25 cellular contexts compared by ENCODE assay signal in the genomic region with DNA sequence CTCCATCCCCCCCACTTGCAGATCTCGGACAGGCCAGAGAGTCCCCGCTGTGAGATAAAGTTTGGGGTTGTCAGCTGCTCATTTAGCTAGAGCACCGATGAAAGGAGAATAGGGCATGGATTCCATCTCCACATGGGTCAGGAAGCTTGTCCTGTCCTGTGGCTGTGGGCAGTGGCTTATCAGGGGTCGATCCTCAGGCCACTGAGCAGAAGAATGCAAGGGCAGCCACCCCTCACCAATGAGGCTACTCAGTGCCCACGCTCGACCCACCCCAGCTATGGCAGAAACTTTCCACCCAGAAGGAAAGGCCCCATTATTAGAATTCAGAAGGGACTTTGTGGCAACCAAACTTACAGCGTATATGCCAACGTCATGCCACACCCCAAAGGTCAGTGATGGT. TPM values are rescaled to one million over a fixed set of nuclear protein-coding genes. Genes with fewer than 3 reads are reported as not detected.
A peak's percentile ranks its signal among the peaks of the same experiment; 100 is the strongest.
DNase-seq lines count a peak whose midpoint lies in the region; ATAC-seq and TF ChIP-seq lines count a peak whose summit lies in the region.
"Had no signal": no experiment of that assay in that cellular context is flagged by ENCODE, and none has a peak within 500 bp of the region (broad histone marks: within the 10 kb centered on the region; RNA-seq: fewer than 3 reads in every experiment).

No MANE protein-coding gene starts in this region.

- TF ChIP-seq POLR2A in sigmoid colon (IDR thresholded peaks at IDR 0.05), result no peak

- peak overlapping the region; percentile 3; the same call in 1 of the 2 replicates for H3K9ac ChIP-seq in KMS-11

- no peaks in the 10 kb centered on the region for H3K9me2 ChIP-seq in PC-9 (ENCODE audit: insufficient read depth)

- no peak for ATAC-seq in HG02840 (IDR thresholded peaks at IDR 0.05; ENCODE audit: low FRiP score, unreplicated experiment)
- ATAC-seq: A549 had no signal

- peaks cover 4% of the 10 kb centered on the region for H3K9me3 Mint-ChIP-seq in activated CD4-positive, alpha-beta T cell treated with anti-CD3 and anti-CD28 coated beads, Interleukin-2, amount 10 ng/mL, durations not matched to agents 7 days and 5 days
- H3K9me3 Mint-ChIP-seq in activated T-helper 1 cell treated with anti-CD3 and anti-CD28 coated beads, Interleukin-12 subunit alpha, Interleukin-12 subunit beta, Interleukin-2, Interleukin-4 antibody, amounts not matched to agents 30 ng/mL and 10 ng/mL and 1 ng/mL, durations not matched to agents 14 hours and 24 hours and 36 hours, result peaks cover 5% of the 10 kb centered on the region
- H3K9me3 Mint-ChIP-seq: dendritic cell treated with granulocyte-macrophage colony-stimulating factor and Interleukin-4, amounts not matched to agents 40 ng/mL and 50 ng/mL, for 4 days had no signal

- TF ChIP-seq CTCF in KMS-11 (conservative IDR thresholded peaks at IDR 0.05; ENCODE audit: low read depth, low read length), result no peak
- TF ChIP-seq CTCF in sigmoid colon (IDR thresholded peaks at IDR 0.05), result no peak
- no peak for TF ChIP-seq CTCF in PC-9 (conservative IDR thresholded peaks at IDR 0.05)

- H3K36me3 ChIP-seq in KMS-11 (ENCODE audit: insufficient read depth), result no peaks in the 10 kb centered on the region
- no peaks in the 10 kb centered on the region for H3K36me3 ChIP-seq in sigmoid colon
- H3K36me3 ChIP-seq in PC-9 (ENCODE audit: low read depth), result no peaks in the 10 kb centered on the region
- H3K36me3 ChIP-seq: breast epithelium, tibial artery had no signal

- peak overlapping the region; percentile 91 for H3K27ac Mint-ChIP-seq in activated CD4-positive, alpha-beta T cell treated with anti-CD3 and anti-CD28 coated beads, Interleukin-2, amount 10 ng/mL, durations not matched to agents 7 days and 5 days
- no peak overlapping the region for H3K27ac Mint-ChIP-seq in activated T-helper 1 cell treated with anti-CD3 and anti-CD28 coated beads, Interleukin-12 subunit alpha, Interleukin-12 subunit beta, Interleukin-2, Interleukin-4 antibody, amounts not matched to agents 30 ng/mL and 10 ng/mL and 1 ng/mL, durations not matched to agents 14 hours and 24 hours and 36 hours
- H3K27ac Mint-ChIP-seq: dendritic cell treated with granulocyte-macrophage colony-stimulating factor and Interleukin-4, amounts not matched to agents 40 ng/mL and 50 ng/mL, for 4 days; stimulated activated naive CD8-positive, alpha-beta T cell treated with anti-CD3 and anti-CD28 coated beads, Interleukin-15, Interleukin-2, amounts not matched to agents 100 ng/mL and 50 ng/mL, for 24 hours had no signal

- 86 to 92% methylated on average over 8 of the region's 8 CpGs for WGBS in sigmoid colon, 2 donors

- no TSS peak for BruUV-seq in PC-9 (replicated peaks; lab: Mats Ljungman, UMichigan)

- peak overlapping the region; percentile 64 for H3K4me3 Mint-ChIP-seq in activated CD4-positive, alpha-beta T cell treated with anti-CD3 and anti-CD28 coated beads, Interleukin-2, amount 10 ng/mL, durations not matched to agents 7 days and 5 days
- peak overlapping the region; percentile 44 for H3K4me3 Mint-ChIP-seq in activated T-helper 1 cell treated with anti-CD3 and anti-CD28 coated beads, Interleukin-12 subunit alpha, Interleukin-12 subunit beta, Interleukin-2, Interleukin-4 antibody, amounts not matched to agents 30 ng/mL and 10 ng/mL and 1 ng/mL, durations not matched to agents 14 hours and 24 hours and 36 hours
- H3K4me3 Mint-ChIP-seq: dendritic cell treated with granulocyte-macrophage colony-stimulating factor and Interleukin-4, amounts not matched to agents 40 ng/mL and 50 ng/mL, for 4 days; stimulated activated naive CD8-positive, alpha-beta T cell treated with anti-CD3 and anti-CD28 coated beads, Interleukin-15, Interleukin-2, amounts not matched to agents 100 ng/mL and 50 ng/mL, for 24 hours had no signal

- no peak for TF ChIP-seq EP300 in sigmoid colon (IDR thresholded peaks at IDR 0.05)

- POLR2A ChIA-PET in activated CD4-positive, alpha-beta T cell treated with anti-CD3 and anti-CD28 coated beads, Interleukin-2, amount 10 ng/mL, durations not matched to agents 7 days and 5 days (lab: Charles Lee), result no interaction called here
- POLR2A ChIA-PET in PC-9 (lab: Charles Lee; ENCODE audit: unreplicated experiment), result no interaction called here

- H4K20me1 ChIP-seq in KMS-11 (ENCODE audit: insufficient read depth) (no peaks in the 10 kb centered on the region), PC-9 (ENCODE audit: insufficient read depth) (no peaks in the 10 kb centered on the region)

- H3K4me3 ChIP-seq in KMS-11 (IDR thresholded peaks at IDR 0.05; ENCODE audit: insufficient read depth, low read depth, low read length), result peak overlapping the region; percentile 75
- no peak overlapping the region for H3K4me3 ChIP-seq in sigmoid colon
- no peak overlapping the region for H3K4me3 ChIP-seq in PC-9
- H3K4me3 ChIP-seq: A549, breast epithelium, lung, tibial artery had no signal

- H3K27ac ChIP-seq in KMS-11, result peak overlapping the region; percentile 91
- H3K27ac ChIP-seq in sigmoid colon, result no peak overlapping the region
- H3K27ac ChIP-seq in PC-9, result no peak overlapping the region
- H3K27ac ChIP-seq: breast epithelium, tibial artery had no signal

- H3K4me1 Mint-ChIP-seq in activated CD4-positive, alpha-beta T cell treated with anti-CD3 and anti-CD28 coated beads, Interleukin-2, amount 10 ng/mL, durations not matched to agents 7 days and 5 days, result peaks cover 81% of the 10 kb centered on the region
- H3K4me1 Mint-ChIP-seq in activated T-helper 1 cell treated with anti-CD3 and anti-CD28 coated beads, Interleukin-12 subunit alpha, Interleukin-12 subunit beta, Interleukin-2, Interleukin-4 antibody, amounts not matched to agents 30 ng/mL and 10 ng/mL and 1 ng/mL, durations not matched to agents 14 hours and 24 hours and 36 hours (ENCODE audit: low read depth), result peaks cover 80% of the 10 kb centered on the region

- H3K79me2 ChIP-seq in KMS-11 (ENCODE audit: insufficient read depth, low read depth), result no peaks in the 10 kb centered on the region
- H3K79me2 ChIP-seq in PC-9 (ENCODE audit: low read depth), result no peaks in the 10 kb centered on the region

- CTCF ChIA-PET in activated CD4-positive, alpha-beta T cell treated with anti-CD3 and anti-CD28 coated beads, Interleukin-2, amount 10 ng/mL, durations not matched to agents 7 days and 5 days (lab: Charles Lee), result interaction anchor here (0.6 to 2.5 kb wide), 5 partner anchors 8 to 231 kb away, joined by 3 to 21 read pairs (median 5); no protein-coding TSS in a partner anchor
- CTCF ChIA-PET in PC-9 (lab: Charles Lee), result no interaction called here

- peak overlapping the region; percentile 21; the same call in 1 of the 2 replicates for H2AFZ ChIP-seq in KMS-11 (ENCODE audit: low read depth)
- H2AFZ ChIP-seq in PC-9, result no peak overlapping the region

- no peaks in the 10 kb centered on the region for H3F3A ChIP-seq in PC-9 (ENCODE audit: insufficient read depth, low read depth)

- peaks cover 67% of the 10 kb centered on the region for H3K4me1 ChIP-seq in KMS-11 (ENCODE audit: low read depth, poor library complexity, severe bottlenecking)
- H3K4me1 ChIP-seq in sigmoid colon, result peaks cover 0 to 17% (median 13%) of the 10 kb centered on the region in 4 donors
- peaks cover 7% of the 10 kb centered on the region; the same call in 1 of the 2 replicates for H3K4me1 ChIP-seq in PC-9 (replicated peaks; ENCODE audit: insufficient read depth)

- no peaks in the 10 kb centered on the region for H3K27me3 Mint-ChIP-seq in activated CD4-positive, alpha-beta T cell treated with anti-CD3 and anti-CD28 coated beads, Interleukin-2, amount 10 ng/mL, durations not matched to agents 7 days and 5 days
- H3K27me3 Mint-ChIP-seq in activated T-helper 1 cell treated with anti-CD3 and anti-CD28 coated beads, Interleukin-12 subunit alpha, Interleukin-12 subunit beta, Interleukin-2, Interleukin-4 antibody, amounts not matched to agents 30 ng/mL and 10 ng/mL and 1 ng/mL, durations not matched to agents 14 hours and 24 hours and 36 hours (ENCODE audit: insufficient read depth), result peaks cover 5% of the 10 kb centered on the region

- DNase-seq in activated CD4-positive, alpha-beta T cell treated with anti-CD3 and anti-CD28 coated beads, Interleukin-2, amount 10 ng/mL, durations not matched to agents 7 days and 5 days, result no peak
- no peak for DNase-seq in activated CD4-positive, alpha-beta T cell treated with anti-CD3 and anti-CD28 coated beads, Interleukin-2, amount 50 U/mL, for 1 hour
- DNase-seq in activated T-helper 1 cell treated with anti-CD3 and anti-CD28 coated beads, Interleukin-12 subunit alpha, Interleukin-12 subunit beta, Interleukin-2, Interleukin-4 antibody, amounts not matched to agents 30 ng/mL and 10 ng/mL and 1 ng/mL, durations not matched to agents 14 hours and 24 hours and 36 hours (ENCODE audit: low spot score), result no peak
- peak; percentile 14 for DNase-seq in sigmoid colon
- no peak for DNase-seq in PC-9
- no peak for DNase-seq in NCI-H1417 (lab: John Stamatoyannopoulos, UW)
- DNase-seq: activated CD4-positive, CD25-positive, alpha-beta regulatory T cell treated with anti-CD3 and anti-CD28 coated beads, Interleukin-2, amount 50 U/mL, for 72 hours; amniotic stem cell; Calu3; NCI-H1436 treated with DMSO at 0.1 percent for 48 hours; NCI-H510A; small intestine; stimulated activated CD4-positive, alpha-beta T cell treated with anti-CD3 and anti-CD28 coated beads, Interleukin-4, amount 100 ng/mL, for 1 hour; T-helper 9 cell had no signal

- H3K27me3 ChIP-seq in KMS-11 (ENCODE audit: insufficient read depth, low read depth) (no peaks in the 10 kb centered on the region), sigmoid colon (no peaks in the 10 kb centered on the region), PC-9 (ENCODE audit: insufficient read depth, low read depth) (no peaks in the 10 kb centered on the region)
- H3K27me3 ChIP-seq: breast epithelium had no signal

- peaks cover 13% of the 10 kb centered on the region for H3K36me3 Mint-ChIP-seq in activated CD4-positive, alpha-beta T cell treated with anti-CD3 and anti-CD28 coated beads, Interleukin-2, amount 10 ng/mL, durations not matched to agents 7 days and 5 days (ENCODE audit: low read depth)
- peaks cover 8% of the 10 kb centered on the region for H3K36me3 Mint-ChIP-seq in activated T-helper 1 cell treated with anti-CD3 and anti-CD28 coated beads, Interleukin-12 subunit alpha, Interleukin-12 subunit beta, Interleukin-2, Interleukin-4 antibody, amounts not matched to agents 30 ng/mL and 10 ng/mL and 1 ng/mL, durations not matched to agents 14 hours and 24 hours and 36 hours (ENCODE audit: low read depth)

- intact Hi-C loops in activated T-helper 1 cell treated with anti-CD3 and anti-CD28 coated beads, Interleukin-12 subunit alpha, Interleukin-12 subunit beta, Interleukin-2, Interleukin-4 antibody, amounts not matched to agents 30 ng/mL and 10 ng/mL and 1 ng/mL, durations not matched to agents 14 hours and 24 hours and 36 hours (cut with micrococcal nuclease), result loop anchor here (1.0 to 5.0 kb wide), 3 partner anchors 175 to 716 kb away; partner anchors contain the start of gene OPA1
- intact Hi-C loops in sigmoid colon (cut with DNase I) (no loop called here), PC-9 (cut with micrococcal nuclease; ENCODE audit: unreplicated experiment) (no loop called here)

- H3K4me2 ChIP-seq in KMS-11 (peak overlapping the region; percentile 98), PC-9 (no peak overlapping the region)

- H3K9me3 ChIP-seq in sigmoid colon, result no peaks in the 10 kb centered on the region
- no peaks in the 10 kb centered on the region for H3K9me3 ChIP-seq in PC-9 (ENCODE audit: insufficient read depth, low read depth)
- H3K9me3 ChIP-seq: A549, breast epithelium, tibial artery had no signal

RNA-seq across cellular contexts. Expression of gene CPN2, which starts 43.3 kb away (rescaled TPM):
- not detected for total RNA-seq in activated CD4-positive, alpha-beta T cell treated with anti-CD3 and anti-CD28 coated beads, Interleukin-2, amount 10 ng/mL, durations not matched to agents 7 days and 5 days
- not detected in 2 replicates for total RNA-seq in activated T-helper 1 cell treated with anti-CD3 and anti-CD28 coated beads, Interleukin-12 subunit alpha, Interleukin-12 subunit beta, Interleukin-2, Interleukin-4 antibody, amounts not matched to agents 30 ng/mL and 10 ng/mL and 1 ng/mL, durations not matched to agents 14 hours and 24 hours and 36 hours
- not detected for total RNA-seq in sigmoid colon
- polyA plus RNA-seq in sigmoid colon, result under 1 TPM in 1 of 3 donors, not detected in 2; 0.01 TPM
- not detected in 2 replicates for total RNA-seq in PC-9 (2021)
- total RNA-seq: Calu3, glomerular endothelial cell, lung, RPMI7951 had no signal
- polyA plus RNA-seq: A549, BJ, lung, small intestine had no signal
